8 cellular contexts compared by ENCODE assay signal in genomic region chr2:65473045-65473444, GRCh38.
"Had no signal": no experiment of that assay in that cellular context is flagged by ENCODE, and none has a peak within 500 bp of the region (broad histone marks: within the 10 kb centered on the region; RNA-seq: fewer than 3 reads in every experiment).

No MANE protein-coding gene starts in this region.

- DNase-seq: GDM1, GF-D8 had no signal

- ATAC-seq: GM12878 had no signal

- H3K4me3 ChIP-seq: GM12878 had no signal

- FAIRE-seq: G401.6, GM12878, GM12891, GM12892, GM18507, GM19239 had no signal
